Comparison of ENCODE assay signal across 17 cellular contexts in genomic region chr2:177237932-177238331, GRCh38. TPM values are rescaled to one million over a fixed set of nuclear protein-coding genes. Genes with fewer than 3 reads are reported as not detected.
DNase-seq lines count a peak whose midpoint lies in the region; ATAC-seq and TF ChIP-seq lines count a peak whose summit lies in the region.
"Had no signal": no experiment of that assay in that cellular context is flagged by ENCODE, and none has a peak within 500 bp of the region (broad histone marks: within the 10 kb centered on the region; RNA-seq: fewer than 3 reads in every experiment).

No MANE protein-coding gene starts in this region.

- H3K36me3 ChIP-seq in Panc1 (ENCODE audit: control insufficient read depth, insufficient read depth, low read length) (peaks cover 13% of the 10 kb centered on the region), lower lobe of right lung (peaks cover 23% of the 10 kb centered on the region), thoracic aorta (peaks cover 4% of the 10 kb centered on the region)

- no peaks in the 10 kb centered on the region for H3K9me3 Mint-ChIP-seq in activated CD8-positive, alpha-beta memory T cell treated with anti-CD3 and anti-CD28 coated beads, Interleukin-2, amount 10 ng/mL, durations not matched to agents 7 days and 5 days (ENCODE audit: low read depth)
- H3K9me3 Mint-ChIP-seq in glutamatergic neuron (ENCODE audit: unreplicated experiment): peaks cover 8% of the 10 kb centered on the region
- H3K9me3 Mint-ChIP-seq: activated CD8-positive, alpha-beta T cell treated with anti-CD3 and anti-CD28 coated beads for 36 hours had no signal

- peaks cover 49% of the 10 kb centered on the region for H3K4me1 Mint-ChIP-seq in activated CD8-positive, alpha-beta memory T cell treated with anti-CD3 and anti-CD28 coated beads, Interleukin-2, amount 10 ng/mL, durations not matched to agents 7 days and 5 days
- peaks cover 49% of the 10 kb centered on the region for H3K4me1 Mint-ChIP-seq in glutamatergic neuron (ENCODE audit: low read depth, unreplicated experiment)

- no peaks in the 10 kb centered on the region for H3K27me3 Mint-ChIP-seq in activated CD8-positive, alpha-beta memory T cell treated with anti-CD3 and anti-CD28 coated beads, Interleukin-2, amount 10 ng/mL, durations not matched to agents 7 days and 5 days
- no peaks in the 10 kb centered on the region for H3K27me3 Mint-ChIP-seq in glutamatergic neuron (ENCODE audit: unreplicated experiment)
- H3K27me3 Mint-ChIP-seq: activated CD8-positive, alpha-beta T cell treated with anti-CD3 and anti-CD28 coated beads for 36 hours had no signal

- in situ Hi-C loops in Panc1 (cut with HindIII; ENCODE audit: low pct_unique_long_range_greater_than_20kb, low sequenced_read_pairs): no loop called here

- intact Hi-C loops in Panc1 (cut with micrococcal nuclease; ENCODE audit: unreplicated experiment) (no loop called here), lower lobe of right lung (cut with DNase I) (no loop called here)

- ATAC-seq in activated CD8-positive, alpha-beta memory T cell treated with anti-CD3 and anti-CD28 coated beads, Interleukin-2, amount 10 ng/mL, durations not matched to agents 7 days and 5 days: no peak
- ATAC-seq in Panc1 (no peak), lower lobe of right lung (no peak), thoracic aorta (ENCODE audit: insufficient number of reproducible peaks, low FRiP score, low read depth) (no peak)
- ATAC-seq: activated CD8-positive, alpha-beta T cell treated with anti-CD3 and anti-CD28 coated beads for 36 hours; left cardiac atrium had no signal

- peaks cover 32% of the 10 kb centered on the region for H3K36me3 Mint-ChIP-seq in activated CD8-positive, alpha-beta memory T cell treated with anti-CD3 and anti-CD28 coated beads, Interleukin-2, amount 10 ng/mL, durations not matched to agents 7 days and 5 days
- no peaks in the 10 kb centered on the region for H3K36me3 Mint-ChIP-seq in glutamatergic neuron (ENCODE audit: unreplicated experiment)

- peaks cover 77% of the 10 kb centered on the region for H3K4me1 ChIP-seq in Panc1 (ENCODE audit: control insufficient read depth, insufficient read depth, low read length)
- peaks cover 86% of the 10 kb centered on the region for H3K4me1 ChIP-seq in lower lobe of right lung
- peaks cover 66 to 91% of the 10 kb centered on the region in 2 donors for H3K4me1 ChIP-seq in thoracic aorta (ENCODE audit: control insufficient read depth in 1 of 2, low read depth in 2 of 2)

- H3K9me3 ChIP-seq in Panc1 (ENCODE audit: control insufficient read depth, insufficient read depth, low read depth, low read length) (no peaks in the 10 kb centered on the region), lower lobe of right lung (no peaks in the 10 kb centered on the region), thoracic aorta (no peaks in the 10 kb centered on the region)

- POLR2A ChIA-PET in Panc1 (lab: Charles Lee): interaction anchor here (2.2 kb wide), 1 partner anchor 26 kb away, joined by 12 read pairs; the partner anchor contains the start of gene NFE2L2

- no peak for TF ChIP-seq CTCF in Panc1 (IDR thresholded peaks at IDR 0.05)
- TF ChIP-seq CTCF in lower lobe of right lung (IDR thresholded peaks at IDR 0.05): no peak
- no peak for TF ChIP-seq CTCF in thoracic aorta (IDR thresholded peaks at IDR 0.05)
- no peak for TF ChIP-seq CTCF in glutamatergic neuron (IDR thresholded peaks at IDR 0.05; ENCODE audit: partially characterized antibody, unreplicated experiment)

- H3K27me3 ChIP-seq in Panc1 (ENCODE audit: control insufficient read depth, insufficient read depth, low read length) (no peaks in the 10 kb centered on the region), lower lobe of right lung (ENCODE audit: low read depth) (no peaks in the 10 kb centered on the region), thoracic aorta (replicated peaks; ENCODE audit: insufficient read depth) (no peaks in the 10 kb centered on the region)

- H3K4me3 Mint-ChIP-seq in activated CD8-positive, alpha-beta memory T cell treated with anti-CD3 and anti-CD28 coated beads, Interleukin-2, amount 10 ng/mL, durations not matched to agents 7 days and 5 days: no peak overlapping the region
- no peak overlapping the region for H3K4me3 Mint-ChIP-seq in glutamatergic neuron (ENCODE audit: unreplicated experiment)
- H3K4me3 Mint-ChIP-seq: activated CD8-positive, alpha-beta T cell treated with anti-CD3 and anti-CD28 coated beads for 36 hours had no signal

- H3K4me3 ChIP-seq in Panc1 (ENCODE audit: low read depth in 2 of 2, low read length in 2 of 2) (no peak overlapping the region), lower lobe of right lung (no peak overlapping the region), thoracic aorta (no peak overlapping the region)
- H3K4me3 ChIP-seq: skin epidermis had no signal

- CTCF ChIA-PET in activated CD8-positive, alpha-beta memory T cell treated with anti-CD3 and anti-CD28 coated beads, Interleukin-2, amount 10 ng/mL, durations not matched to agents 7 days and 5 days (lab: Charles Lee): interaction anchor here (0.9 to 3.8 kb wide), 6 partner anchors 9 to 73 kb away, joined by 3 to 36 read pairs (median 4); partner anchors contain the start of gene NFE2L2
- CTCF ChIA-PET in Panc1 (lab: Charles Lee): no interaction called here

- no TSS peak for BruUV-seq in Panc1 (replicated peaks; lab: Mats Ljungman, UMichigan)

- H3K27ac ChIP-seq in Panc1 (ENCODE audit: low read length) (peak overlapping the region; percentile 94), lower lobe of right lung (peak overlapping the region; percentile 34), thoracic aorta (peak overlapping the region; percentile 11 to 39)

- DNase-seq in activated CD8-positive, alpha-beta memory T cell treated with anti-CD3 and anti-CD28 coated beads, Interleukin-2, amount 10 ng/mL, durations not matched to agents 7 days and 5 days: no peak
- DNase-seq in activated CD8-positive, alpha-beta memory T cell treated with anti-CD3 and anti-CD28 coated beads, Interleukin-2, amount 50 U/mL, for 4 hours: no peak
- no peak for DNase-seq in Panc1 (ENCODE audit: low read depth, low spot score)
- DNase-seq in lower lobe of right lung: no peak
- DNase-seq in thoracic aorta (ENCODE audit: low spot score): no peak
- DNase-seq in D341Med (ENCODE audit: low spot score): no peak
- no peak for DNase-seq in glutamatergic neuron
- no peak for DNase-seq in DMS79 (lab: John Stamatoyannopoulos, UW)
- DNase-seq: ACHN; activated CD8-positive, alpha-beta T cell treated with anti-CD3 and anti-CD28 coated beads for 36 hours; anterior cingulate cortex; left cardiac atrium; NCI-H1436 treated with DMSO at 0.1 percent for 48 hours; NCI-H2227 treated with DMSO at 0.1 percent for 48 hours; posterior cingulate gyrus; stimulated activated CD4-positive, alpha-beta T cell treated with anti-CD3 and anti-CD28 coated beads, Interleukin-4, amount 100 ng/mL, for 24 hours had no signal

- peak overlapping the region; percentile 20 for H3K27ac Mint-ChIP-seq in activated CD8-positive, alpha-beta memory T cell treated with anti-CD3 and anti-CD28 coated beads, Interleukin-2, amount 10 ng/mL, durations not matched to agents 7 days and 5 days
- H3K27ac Mint-ChIP-seq in glutamatergic neuron (ENCODE audit: unreplicated experiment): no peak overlapping the region
- H3K27ac Mint-ChIP-seq: activated CD8-positive, alpha-beta T cell treated with anti-CD3 and anti-CD28 coated beads for 36 hours had no signal

RNA-seq across cellular contexts. Expression of gene HNRNPA3, which starts 25.3 kb away (rescaled TPM):
- 100 to 1,000 TPM; 298 to 320 TPM for total RNA-seq in activated CD8-positive, alpha-beta memory T cell treated with anti-CD3 and anti-CD28 coated beads, Interleukin-2, amount 10 ng/mL, durations not matched to agents 7 days and 5 days
- 228 TPM for total RNA-seq in Panc1 (2021; ENCODE audit: unreplicated experiment)
- 326 TPM for polyA plus RNA-seq in Panc1 (2012; ENCODE audit: insufficient read length)
- total RNA-seq in lower lobe of right lung: 132 TPM
- 10 to 100 TPM; 60.1 to 98.4 TPM for total RNA-seq in thoracic aorta
- 251 TPM for total RNA-seq in glutamatergic neuron (ENCODE audit: unreplicated experiment)

RNA-seq across cellular contexts. Expression of gene NFE2L2, which starts 26.6 kb away (rescaled TPM):
- total RNA-seq in activated CD8-positive, alpha-beta memory T cell treated with anti-CD3 and anti-CD28 coated beads, Interleukin-2, amount 10 ng/mL, durations not matched to agents 7 days and 5 days: 10 to 100 TPM; 56.5 to 58.9 TPM
- total RNA-seq in Panc1 (2021; ENCODE audit: unreplicated experiment) (104 TPM), lower lobe of right lung (105 TPM), thoracic aorta (100 to 1,000 TPM in 1 of 2 donors, 10 to 100 TPM in 1; 64.3 to 155 TPM), glutamatergic neuron (ENCODE audit: unreplicated experiment) (51.4 TPM)
- 58.2 TPM for polyA plus RNA-seq in Panc1 (2012; ENCODE audit: insufficient read length)

Comparison
In these comparisons a context has a peak if more than half of its experiments do, and no peak if none do; other contexts are left out.
1. H3K27ac ChIP-seq: peak in every context shown above with its lines; median percentile 94 in Panc1; 34 in lower lobe of right lung; 25 in thoracic aorta.